ENCODE assay signal across 25 cellular contexts in the genomic region with DNA sequence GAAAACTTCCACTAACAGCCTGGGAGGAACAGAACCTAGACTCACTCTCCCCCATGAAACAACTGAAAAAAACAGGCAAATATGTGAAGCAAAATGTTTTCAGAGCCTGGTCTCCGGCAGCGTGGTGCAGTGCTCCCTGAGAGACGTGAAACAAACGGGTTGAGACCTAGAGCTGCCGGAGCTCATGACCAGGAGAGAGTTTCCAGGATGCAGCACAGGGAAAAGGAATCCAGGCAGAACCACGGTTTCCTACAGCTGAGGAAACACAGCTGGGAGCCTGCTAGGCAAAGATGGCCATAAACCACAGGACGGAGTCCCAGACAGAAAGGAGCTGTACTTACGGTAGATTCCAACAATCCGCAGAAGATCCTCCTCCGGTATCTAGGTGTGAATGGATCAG. TPM values are rescaled to one million over a fixed set of nuclear protein-coding genes. Genes with fewer than 3 reads are reported as not detected.
DNase-seq lines count a peak whose midpoint lies in the region; ATAC-seq and TF ChIP-seq lines count a peak whose summit lies in the region.
"Had no signal": no experiment of that assay in that cellular context is flagged by ENCODE, and none has a peak within 500 bp of the region (broad histone marks: within the 10 kb centered on the region; RNA-seq: fewer than 3 reads in every experiment).

No MANE protein-coding gene starts in this region.

- no peak for TF ChIP-seq CTCF in endodermal cell (conservative IDR thresholded peaks at IDR 0.05)
- TF ChIP-seq CTCF in mesothelial cell of epicardium (IDR thresholded peaks at IDR 0.05; ENCODE audit: unreplicated experiment): no peak
- no peak for TF ChIP-seq CTCF in upper lobe of right lung (IDR thresholded peaks at IDR 0.05)

- H3K9me3 Mint-ChIP-seq in endodermal cell (peaks cover 7% of the 10 kb centered on the region), mesothelial cell of epicardium (peaks cover 13% of the 10 kb centered on the region)
- H3K9me3 Mint-ChIP-seq: activated naive CD4-positive, alpha-beta T cell treated with anti-CD3 and anti-CD28 coated beads, Interleukin-2, amount 50 U/mL, for 24 hours; activated T-helper 2 cell treated with anti-CD3 and anti-CD28 coated beads, Interferon-gamma antibody, Interleukin-2, Interleukin-4, amounts not matched to agents 10 μg/mL and 5 μg/mL and 100 μg/mL, durations not matched to agents 14 hours and 24 hours and 36 hours; immature natural killer cell had no signal

- H2BK120ac ChIP-seq in mesendoderm (ENCODE audit: low read depth, low read length): no peak overlapping the region

- H3K9me3 ChIP-seq in endodermal cell (ENCODE audit: control insufficient read depth, low read length) (peaks cover 20% of the 10 kb centered on the region), upper lobe of right lung (no peaks in the 10 kb centered on the region)
- H3K9me3 ChIP-seq: gastroesophageal sphincter, tibial artery had no signal

- H3K36me3 ChIP-seq in endodermal cell (ENCODE audit: control insufficient read depth, insufficient read depth, low read length): no peaks in the 10 kb centered on the region
- H3K36me3 ChIP-seq in upper lobe of right lung: no peaks in the 10 kb centered on the region
- H3K36me3 ChIP-seq in mesendoderm (ENCODE audit: control insufficient read depth, insufficient read depth, low read length): no peaks in the 10 kb centered on the region
- H3K36me3 ChIP-seq: gastroesophageal sphincter, tibial artery had no signal

- no peak overlapping the region for H3K9ac ChIP-seq in endodermal cell (ENCODE audit: extremely low read depth, low read length, poor library complexity, severe bottlenecking)
- H3K9ac ChIP-seq in mesendoderm (ENCODE audit: low read length): no peak overlapping the region

- H3K27ac Mint-ChIP-seq in endodermal cell (no peak overlapping the region), mesothelial cell of epicardium (peak overlapping the region; percentile 13)
- H3K27ac Mint-ChIP-seq: activated naive CD4-positive, alpha-beta T cell treated with anti-CD3 and anti-CD28 coated beads, Interleukin-2, amount 50 U/mL, for 24 hours; activated T-helper 2 cell treated with anti-CD3 and anti-CD28 coated beads, Interferon-gamma antibody, Interleukin-2, Interleukin-4, amounts not matched to agents 10 μg/mL and 5 μg/mL and 100 μg/mL, durations not matched to agents 14 hours and 24 hours and 36 hours; CD4-positive, CD25-positive, alpha-beta regulatory T cell; immature natural killer cell; progenitor cell of endocrine pancreas; T-cell had no signal

- H3K4ac ChIP-seq in mesendoderm (ENCODE audit: low read depth, low read length): no peak overlapping the region

- no peaks in the 10 kb centered on the region for H3K4me1 Mint-ChIP-seq in endodermal cell
- peaks cover 17% of the 10 kb centered on the region for H3K4me1 Mint-ChIP-seq in mesothelial cell of epicardium
- H3K4me1 Mint-ChIP-seq: activated naive CD4-positive, alpha-beta T cell treated with anti-CD3 and anti-CD28 coated beads, Interleukin-2, amount 50 U/mL, for 24 hours; CD4-positive, CD25-positive, alpha-beta regulatory T cell; immature natural killer cell; T-cell had no signal

- no peak overlapping the region for H4K8ac ChIP-seq in mesendoderm (ENCODE audit: low read depth, low read length)

- H3K79me2 ChIP-seq in mesendoderm (ENCODE audit: control insufficient read depth, insufficient read depth, low read length): no peaks in the 10 kb centered on the region

- H3K4me1 ChIP-seq in endodermal cell (ENCODE audit: control insufficient read depth, insufficient read depth, low read length): no peaks in the 10 kb centered on the region
- no peaks in the 10 kb centered on the region for H3K4me1 ChIP-seq in upper lobe of right lung
- H3K4me1 ChIP-seq in mesendoderm (ENCODE audit: control insufficient read depth, low read depth, low read length): no peaks in the 10 kb centered on the region
- H3K4me1 ChIP-seq: tibial artery had no signal

- H3K27ac ChIP-seq in endodermal cell (ENCODE audit: low read depth, low read length) (no peak overlapping the region), upper lobe of right lung (peak overlapping the region; percentile 36), mesendoderm (ENCODE audit: low read depth, low read length) (no peak overlapping the region)
- H3K27ac ChIP-seq: HL-60, tibial artery had no signal

- no peak overlapping the region for H4K5ac ChIP-seq in mesendoderm (ENCODE audit: low read length)

- peak; percentile 27 for ATAC-seq in upper lobe of right lung
- ATAC-seq: gastroesophageal sphincter, T-cell had no signal

- WGBS in endodermal cell (ENCODE audit: insufficient coverage in 1 of 2, insufficient read length in 1 of 2), 2 experiments: 89 to 90% methylated on average over 10 of the region's 10 CpGs
- WGBS in mesendoderm (ENCODE audit: extremely low coverage, insufficient coverage, low lambda C conversion rate): no CpG with 5 or more reads among the region's 10 CpGs

- no peak overlapping the region for H3K23ac ChIP-seq in mesendoderm (ENCODE audit: low read length)

- intact Hi-C loops in upper lobe of right lung (cut with DNase I): no loop called here

- H3K36me3 Mint-ChIP-seq in endodermal cell (ENCODE audit: low read depth) (no peaks in the 10 kb centered on the region), mesothelial cell of epicardium (peaks cover 6% of the 10 kb centered on the region)
- H3K36me3 Mint-ChIP-seq: activated naive CD4-positive, alpha-beta T cell treated with anti-CD3 and anti-CD28 coated beads, Interleukin-2, amount 50 U/mL, for 24 hours; immature natural killer cell; T-cell had no signal

- no peak overlapping the region for H2BK5ac ChIP-seq in mesendoderm (ENCODE audit: low read length)

- H3K4me3 ChIP-seq in endodermal cell (ENCODE audit: low read length) (no peak overlapping the region), upper lobe of right lung (peak overlapping the region; percentile 42), mesendoderm (ENCODE audit: low read length) (no peak overlapping the region)
- H3K4me3 ChIP-seq: gastroesophageal sphincter, lung, tibial artery had no signal

- no peak overlapping the region for H2BK15ac ChIP-seq in mesendoderm (replicated peaks; ENCODE audit: low read depth)

- no peak overlapping the region for H2AK5ac ChIP-seq in mesendoderm (ENCODE audit: low read length)

- H3K4me3 Mint-ChIP-seq in endodermal cell (no peak overlapping the region), mesothelial cell of epicardium (no peak overlapping the region)
- H3K4me3 Mint-ChIP-seq: activated naive CD4-positive, alpha-beta T cell treated with anti-CD3 and anti-CD28 coated beads, Interleukin-2, amount 50 U/mL, for 24 hours; CD4-positive, CD25-positive, alpha-beta regulatory T cell; immature natural killer cell; T-cell had no signal

- no peak overlapping the region for H3K56ac ChIP-seq in mesendoderm (ENCODE audit: low read length)

- H3K18ac ChIP-seq in mesendoderm (ENCODE audit: low read length): no peak overlapping the region

- H3K4me2 ChIP-seq in mesendoderm (ENCODE audit: low read length): no peak overlapping the region

- H3K27me3 ChIP-seq in endodermal cell (ENCODE audit: control insufficient read depth, insufficient read depth, low read length, poor library complexity, severe bottlenecking) (no peaks in the 10 kb centered on the region), upper lobe of right lung (no peaks in the 10 kb centered on the region), mesendoderm (ENCODE audit: insufficient read depth, low read length, poor library complexity) (no peaks in the 10 kb centered on the region)

- H3K79me1 ChIP-seq in mesendoderm (ENCODE audit: low read length): no peaks in the 10 kb centered on the region

- H3K27me3 Mint-ChIP-seq in endodermal cell (ENCODE audit: insufficient read depth) (peaks cover 18% of the 10 kb centered on the region), mesothelial cell of epicardium (ENCODE audit: low read depth) (peaks cover 12% of the 10 kb centered on the region)
- H3K27me3 Mint-ChIP-seq: activated naive CD4-positive, alpha-beta T cell treated with anti-CD3 and anti-CD28 coated beads, Interleukin-2, amount 50 U/mL, for 24 hours had no signal

- peak; percentile 29 for DNase-seq in activated CD8-positive, alpha-beta memory T cell treated with anti-CD3 and anti-CD28 coated beads, Interleukin-2, amount 50 U/mL, for 48 hours
- DNase-seq in activated CD8-positive, alpha-beta memory T cell treated with anti-CD3 and anti-CD28 coated beads, Interleukin-2, amount 50 U/mL, for 4 hours: no peak
- DNase-seq in endodermal cell (peak; percentile 15), mesothelial cell of epicardium (ENCODE audit: low spot score in 2 of 2, unreplicated experiment in 2 of 2) (no peak), upper lobe of right lung (no peak), NCI-H2081 (lab: John Stamatoyannopoulos, UW) (no peak), mesendoderm (no peak), NCI-H146 treated with DMSO at 0.1 percent for 48 hours (lab: John Stamatoyannopoulos, UW; ENCODE audit: unreplicated experiment) (no peak)
- DNase-seq: activated CD4-positive, alpha-beta T cell treated with anti-CD3 and anti-CD28 coated beads, Interleukin-2, amount 50 U/mL, for 4 hours; CD4-positive, CD25-positive, alpha-beta regulatory T cell; dermis blood vessel endothelial cell; hippocampal formation; immature natural killer cell; NCI-H1417; NCI-H345; NCI-H774; stimulated activated naive CD4-positive, alpha-beta T cell treated with Interleukin-2 at 50 U/mL for 16 hours; T-cell had no signal

RNA-seq across cellular contexts. Expression of gene SLC19A1, which starts 20.2 kb away (rescaled TPM):
- 10 to 100 TPM; 28.8 to 29.4 TPM for total RNA-seq in endodermal cell
- polyA plus RNA-seq in endodermal cell (2013, experiment 1 of 2): 19.9 TPM
- polyA plus RNA-seq in endodermal cell (2013, experiment 2 of 2): 16.4 TPM
- total RNA-seq in mesothelial cell of epicardium: 32.6 to 36.8 TPM (median 33.0 TPM) in 3 replicates
- 39.3 TPM for total RNA-seq in upper lobe of right lung
- polyA plus RNA-seq in mesendoderm (2013, experiment 1 of 2): 26.2 TPM
- 27.0 TPM for polyA plus RNA-seq in mesendoderm (2013, experiment 2 of 2)

Comparison
In these comparisons a context has a peak if more than half of its experiments do, and no peak if none do; other contexts are left out.
1. DNase-seq: peak in activated CD8-positive, alpha-beta memory T cell treated with anti-CD3 and anti-CD28 coated beads, Interleukin-2, amount 50 U/mL, for 48 hours (single experiment) and endodermal cell (single experiment); none in activated CD8-positive, alpha-beta memory T cell treated with anti-CD3 and anti-CD28 coated beads, Interleukin-2, amount 50 U/mL, for 4 hours (single experiment), mesothelial cell of epicardium (0 of 2), upper lobe of right lung (single experiment), NCI-H2081 (0 of 2), mesendoderm (single experiment) and NCI-H146 treated with DMSO at 0.1 percent for 48 hours (single experiment).